ENCODE assay signal across 9 cellular contexts in genomic region chr17:82246365-82247174, GRCh38. TPM values are rescaled to one million over a fixed set of nuclear protein-coding genes. Genes with fewer than 3 reads are reported as not detected.
DNase-seq lines count a peak whose midpoint lies in the region; ATAC-seq and TF ChIP-seq lines count a peak whose summit lies in the region.
"Had no signal": no experiment of that assay in that cellular context is flagged by ENCODE, and none has a peak within 500 bp of the region (broad histone marks: within the 10 kb centered on the region; RNA-seq: fewer than 3 reads in every experiment).

No MANE protein-coding gene starts in this region.

- H3K27ac Mint-ChIP-seq in T-helper 17 cell = peak overlapping the region; percentile 92
- H3K27ac Mint-ChIP-seq: activated naive CD8-positive, alpha-beta T cell had no signal

- in situ Hi-C loops in GM23248 (cut with MboI) = no loop called here

- H3K4me3 Mint-ChIP-seq in T-helper 17 cell = no peak overlapping the region
- H3K4me3 Mint-ChIP-seq: activated naive CD8-positive, alpha-beta T cell had no signal

- H4K20me1 ChIP-seq in GM23248 (ENCODE audit: insufficient read depth) = peaks cover 6% of the 10 kb centered on the region; the same call in 1 of the 2 replicates

- H3K79me2 ChIP-seq in GM23248 (ENCODE audit: insufficient read depth) = peaks cover 50% of the 10 kb centered on the region

- H3K9me3 ChIP-seq in GM23248 (ENCODE audit: low read depth) = no peaks in the 10 kb centered on the region
- H3K9me3 ChIP-seq in T-helper 17 cell (ENCODE audit: control insufficient read depth, low read length, poor library complexity, severe bottlenecking) = no peaks in the 10 kb centered on the region

- peaks cover 14% of the 10 kb centered on the region for H3K36me3 Mint-ChIP-seq in T-helper 17 cell (ENCODE audit: low read depth)

- H3K4me1 Mint-ChIP-seq in T-helper 17 cell = peaks cover 25% of the 10 kb centered on the region

- H3F3A ChIP-seq in GM23248 (ENCODE audit: insufficient read depth) = peaks cover 60% of the 10 kb centered on the region

- H3K9me2 ChIP-seq in GM23248 (ENCODE audit: insufficient read depth) = no peaks in the 10 kb centered on the region

- no peak overlapping the region for H3K4me2 ChIP-seq in GM23248 (ENCODE audit: unreplicated experiment)

- ATAC-seq in T-helper 17 cell (no peak), GM18873 (IDR thresholded peaks at IDR 0.05; ENCODE audit: low FRiP score, unreplicated experiment) (no peak)

- H2AFZ ChIP-seq in GM23248 = no peak overlapping the region

- peaks cover 37% of the 10 kb centered on the region for H3K36me3 ChIP-seq in GM23248 (ENCODE audit: low read depth)

- no peak overlapping the region for H3K4me3 ChIP-seq in GM23248
- no peak overlapping the region for H3K4me3 ChIP-seq in fibroblast of the aortic adventitia (ENCODE audit: low read depth, low read length)
- no peak overlapping the region for H3K4me3 ChIP-seq in skin epidermis

- DNase-seq in GM23248 (peak; percentile 83), T-helper 17 cell (no peak), fibroblast of the aortic adventitia (ENCODE audit: low read depth) (peak; percentile 60), foreskin melanocyte (no peak)
- no peak for DNase-seq in stimulated activated CD4-positive, alpha-beta T cell treated with anti-CD3 and anti-CD28 coated beads, Interleukin-15, amount 100 ng/mL, for 24 hours
- DNase-seq in activated T-cell treated with anti-CD3 and anti-CD28 coated beads, Interleukin-2, amount 50 U/mL, for 48 hours = no peak

- H3K27ac ChIP-seq in GM23248 (peak overlapping the region; percentile 87), skin epidermis (peak overlapping the region in 16 of 21 experiments; percentile 15 to 82 (median 56))

- 30 to 32% methylated on average over 27 of the region's 27 CpGs for WGBS in GM23248 (ENCODE audit: low coverage in 1 of 2, low lambda C conversion rate in 2 of 2, missing lambda C conversion rate in 2 of 2), 2 experiments

- no peaks in the 10 kb centered on the region for H3K27me3 Mint-ChIP-seq in T-helper 17 cell
- H3K27me3 Mint-ChIP-seq: activated naive CD8-positive, alpha-beta T cell had no signal

- no peaks in the 10 kb centered on the region for H3K27me3 ChIP-seq in GM23248 (replicated peaks; ENCODE audit: insufficient read depth)

- peaks cover 24% of the 10 kb centered on the region for H3K4me1 ChIP-seq in GM23248 (ENCODE audit: insufficient read depth)

- H3K9ac ChIP-seq in GM23248 = peak overlapping the region; percentile 65

- TF ChIP-seq CTCF in fibroblast of the aortic adventitia (IDR thresholded peaks at IDR 0.05; ENCODE audit: insufficient read depth, low read length) = no peak

RNA-seq across cellular contexts. Expression of gene SLC16A3, which starts 17.7 kb away (rescaled TPM):
- 550 and 595 TPM in 2 replicates for total RNA-seq in GM23248 (2014; rRNA removed; shearing (Covaris generic))
- 95.5 and 97.7 TPM in 2 replicates for polyA plus RNA-seq in GM23248 (2016; fragmentation: Nextera tagmentation; extraction: Ambion mirVana)
- total RNA-seq in T-helper 17 cell (10 to 100 TPM; 47.2 to 56.2 TPM), fibroblast of the aortic adventitia (ENCODE audit: low replicate concordance) (13.0 and 44.6 TPM in 2 replicates)

RNA-seq across cellular contexts. Expression of gene CSNK1D, which starts 26.9 kb away (rescaled TPM):
- 24.5 and 35.1 TPM in 2 replicates for total RNA-seq in GM23248 (2014; rRNA removed; shearing (Covaris generic))
- 102 and 114 TPM in 2 replicates for polyA plus RNA-seq in GM23248 (2016; fragmentation: Nextera tagmentation; extraction: Ambion mirVana)
- total RNA-seq in T-helper 17 cell (100 to 1,000 TPM; 218 to 273 TPM), fibroblast of the aortic adventitia (ENCODE audit: low replicate concordance) (28.9 and 52.7 TPM in 2 replicates)

RNA-seq across cellular contexts. Expression of gene CCDC57, which starts 33.9 kb away (rescaled TPM):
- 12.3 and 15.3 TPM in 2 replicates for total RNA-seq in GM23248 (2014; rRNA removed; shearing (Covaris generic))
- 6.2 and 10.6 TPM in 2 replicates for polyA plus RNA-seq in GM23248 (2016; fragmentation: Nextera tagmentation; extraction: Ambion mirVana)
- total RNA-seq in T-helper 17 cell (10 to 100 TPM; 79.1 to 89.0 TPM), fibroblast of the aortic adventitia (ENCODE audit: low replicate concordance) (15.2 and 37.4 TPM in 2 replicates)

Comparison
In these comparisons a context has a peak if more than half of its experiments do, and no peak if none do; other contexts are left out.
1. DNase-seq: peak in GM23248 (single experiment) and fibroblast of the aortic adventitia (single experiment); none in T-helper 17 cell (0 of 3), stimulated activated CD4-positive, alpha-beta T cell treated with anti-CD3 and anti-CD28 coated beads, Interleukin-15, amount 100 ng/mL, for 24 hours (single experiment), foreskin melanocyte (single experiment) and activated T-cell treated with anti-CD3 and anti-CD28 coated beads, Interleukin-2, amount 50 U/mL, for 48 hours (0 of 2).